In the genomic region with DNA sequence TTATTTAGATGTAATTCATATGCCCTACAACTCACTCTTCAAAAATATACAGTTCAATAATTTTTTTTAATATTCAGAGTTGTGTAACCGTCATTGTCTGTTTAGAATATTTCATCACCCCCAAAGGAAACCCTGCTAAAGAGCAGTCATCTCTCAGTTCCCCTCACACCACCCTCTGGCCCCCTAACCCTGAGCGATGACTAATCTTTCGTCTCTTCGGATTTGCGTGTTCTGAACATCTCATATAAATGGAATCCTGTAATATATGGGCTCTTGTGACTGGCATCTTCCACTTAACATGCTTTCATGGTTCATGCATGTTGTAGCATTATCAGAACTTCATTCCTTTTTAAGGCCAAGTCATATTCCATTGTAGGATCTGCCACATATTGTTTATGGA, we compare ENCODE assay signal across 20 cellular contexts.
DNase-seq lines count a peak whose midpoint lies in the region; TF ChIP-seq lines count a peak whose summit lies in the region.
"Had no signal": no experiment of that assay in that cellular context is flagged by ENCODE, and none has a peak within 500 bp of the region (broad histone marks: within the 10 kb centered on the region; RNA-seq: fewer than 3 reads in every experiment).

No MANE protein-coding gene starts in this region.

- H3K27ac ChIP-seq in mammary epithelial cell (ENCODE audit: insufficient read depth, low read depth, low read length): no peak overlapping the region
- H3K27ac ChIP-seq: ascending aorta, RWPE1 had no signal

- no peaks in the 10 kb centered on the region for H3K9me3 ChIP-seq in mammary epithelial cell (replicated peaks; ENCODE audit: insufficient read depth, low read length)
- H3K9me3 ChIP-seq: ascending aorta had no signal

- H3K9ac ChIP-seq in mammary epithelial cell (ENCODE audit: insufficient read depth, low read length): no peak overlapping the region

- no peaks in the 10 kb centered on the region for H3K79me2 ChIP-seq in mammary epithelial cell (ENCODE audit: insufficient read depth, low read length)

- H3K27me3 Mint-ChIP-seq in MCF 10A (ENCODE audit: insufficient read depth, unreplicated experiment) (no peaks in the 10 kb centered on the region), progenitor cell of endocrine pancreas (no peaks in the 10 kb centered on the region)
- H3K27me3 Mint-ChIP-seq: CD4-positive, alpha-beta T cell; naive B cell had no signal

- H3K36me3 Mint-ChIP-seq in MCF 10A (ENCODE audit: insufficient read depth, unreplicated experiment): no peaks in the 10 kb centered on the region
- no peaks in the 10 kb centered on the region for H3K36me3 Mint-ChIP-seq in progenitor cell of endocrine pancreas (ENCODE audit: insufficient read depth)

- intact Hi-C loops in MCF 10A (cut with micrococcal nuclease) (no loop called here), mammary epithelial cell (cut with micrococcal nuclease) (no loop called here)

- CTCF ChIA-PET in MCF 10A (lab: Yijun Ruan, JAX): no interaction called here
- CTCF ChIA-PET in mammary epithelial cell (lab: Charles Lee; ENCODE audit: low non-redundant PET): no interaction called here

- no peak overlapping the region for H3K4me2 ChIP-seq in mammary epithelial cell (ENCODE audit: insufficient read depth, low read depth, low read length)

- H3K27me3 ChIP-seq in mammary epithelial cell (ENCODE audit: insufficient read depth, low read length): no peaks in the 10 kb centered on the region
- H3K27me3 ChIP-seq: ascending aorta had no signal

- no peaks in the 10 kb centered on the region for H4K20me1 ChIP-seq in mammary epithelial cell (ENCODE audit: insufficient read depth, low read length)

- no peaks in the 10 kb centered on the region for H3K4me1 ChIP-seq in mammary epithelial cell (ENCODE audit: insufficient read depth, low read length)

- dilution Hi-C loops in mammary epithelial cell (cut with HindIII; ENCODE audit: low sequenced_read_pairs): no loop called here

- no peak overlapping the region for H3K27ac Mint-ChIP-seq in MCF 10A (ENCODE audit: low read depth, unreplicated experiment)
- no peak overlapping the region for H3K27ac Mint-ChIP-seq in progenitor cell of endocrine pancreas
- H3K27ac Mint-ChIP-seq: CD4-positive, alpha-beta T cell had no signal

- TF ChIP-seq CTCF in MCF 10A (IDR thresholded peaks at IDR 0.05; ENCODE audit: unreplicated experiment) (no peak), mammary epithelial cell (conservative IDR thresholded peaks at IDR 0.05 in 1 of 2, IDR thresholded peaks at IDR 0.05 in 1 of 2; ENCODE audit: extremely low read depth in 1 of 2, insufficient read depth in 1 of 2, low read depth in 1 of 2, low read length in 2 of 2) (no peak), foreskin fibroblast (IDR thresholded peaks at IDR 0.05; ENCODE audit: low read depth, low read length) (no peak), progenitor cell of endocrine pancreas (IDR thresholded peaks at IDR 0.05; ENCODE audit: unreplicated experiment) (no peak)

- BruUV-seq in MCF 10A (replicated peaks; lab: Mats Ljungman, UMichigan) (no TSS peak), mammary epithelial cell (replicated peaks; lab: Mats Ljungman, UMichigan) (no TSS peak)

- no peak overlapping the region for H3K4me3 Mint-ChIP-seq in MCF 10A (ENCODE audit: unreplicated experiment)
- no peak overlapping the region for H3K4me3 Mint-ChIP-seq in progenitor cell of endocrine pancreas (ENCODE audit: low read depth)
- H3K4me3 Mint-ChIP-seq: activated T-cell treated with anti-CD3 and anti-CD28 coated beads, Interleukin-2, amount 50 U/mL, for 4 hours; CD4-positive, alpha-beta T cell; naive B cell had no signal

- WGBS in mammary epithelial cell (ENCODE audit: low coverage, missing lambda C conversion rate): 89% methylated on average over 5 of the region's 5 CpGs

- no peaks in the 10 kb centered on the region for H3K9me3 Mint-ChIP-seq in MCF 10A (ENCODE audit: unreplicated experiment)
- no peaks in the 10 kb centered on the region for H3K9me3 Mint-ChIP-seq in progenitor cell of endocrine pancreas (ENCODE audit: low read depth)
- H3K9me3 Mint-ChIP-seq: activated T-cell treated with anti-CD3 and anti-CD28 coated beads, Interleukin-2, amount 50 U/mL, for 4 hours; CD4-positive, alpha-beta T cell; naive B cell had no signal

- H3K4me3 ChIP-seq in mammary epithelial cell (replicated peaks in 1 of 3; ENCODE audit: insufficient read depth in 1 of 3, low read depth in 2 of 3, low read length in 3 of 3) (no peak overlapping the region), foreskin fibroblast (ENCODE audit: low read depth in 1 of 2, low read length in 2 of 2) (no peak overlapping the region)
- H3K4me3 ChIP-seq: ascending aorta had no signal

- in situ Hi-C loops in mammary epithelial cell (cut with MboI; ENCODE audit: low sequenced_read_pairs in 2 of 2): no loop called here

- peak; percentile 59 for DNase-seq in MCF 10A (ENCODE audit: unreplicated experiment)
- DNase-seq in mammary epithelial cell: no peak
- DNase-seq in amniotic stem cell (lab: John Stamatoyannopoulos, UW): peak; percentile 63
- DNase-seq in foreskin fibroblast: peak; percentile 72 to 87
- DNase-seq in progenitor cell of endocrine pancreas (ENCODE audit: low spot score, unreplicated experiment): no peak
- DNase-seq in DMS79 (lab: John Stamatoyannopoulos, UW): no peak
- no peak for DNase-seq in stimulated activated CD4-positive, alpha-beta T cell treated with anti-CD3 and anti-CD28 coated beads, Interleukin-4, amount 100 ng/mL, for 1 hour
- no peak for DNase-seq in activated effector memory CD4-positive, alpha-beta T cell treated with anti-CD3 and anti-CD28 coated beads, Interleukin-2, amount 50 U/mL, for 16 hours
- DNase-seq: 8988T; activated CD4-positive, alpha-beta T cell treated with anti-CD3 and anti-CD28 coated beads for 4 hours; activated T-cell treated with anti-CD3 and anti-CD28 coated beads, Interleukin-2, amount 50 U/mL, for 4 hours; CD4-positive, alpha-beta T cell; effector memory CD4-positive, alpha-beta T cell; naive B cell; NCI-H146; NCI-H526; right cardiac atrium; stimulated activated naive CD4-positive, alpha-beta T cell had no signal

- H3K4me1 Mint-ChIP-seq in MCF 10A (ENCODE audit: insufficient read depth, unreplicated experiment) (peaks cover 18% of the 10 kb centered on the region), progenitor cell of endocrine pancreas (ENCODE audit: low read depth) (no peaks in the 10 kb centered on the region)

- H3K36me3 ChIP-seq in mammary epithelial cell (ENCODE audit: insufficient read depth, low read length): no peaks in the 10 kb centered on the region
- H3K36me3 ChIP-seq: ascending aorta had no signal

- POLR2A ChIA-PET in MCF 10A (lab: Yijun Ruan, JAX): no interaction called here

- H2AFZ ChIP-seq in mammary epithelial cell (ENCODE audit: low read depth, low read length): no peak overlapping the region

Comparison
In these comparisons a context has a peak if more than half of its experiments do, and no peak if none do; other contexts are left out.
1. DNase-seq: peak in MCF 10A (single experiment), amniotic stem cell (single experiment) and foreskin fibroblast (2 of 2); none in mammary epithelial cell (single experiment), progenitor cell of endocrine pancreas (single experiment), DMS79 (single experiment), stimulated activated CD4-positive, alpha-beta T cell treated with anti-CD3 and anti-CD28 coated beads, Interleukin-4, amount 100 ng/mL, for 1 hour (single experiment) and activated effector memory CD4-positive, alpha-beta T cell treated with anti-CD3 and anti-CD28 coated beads, Interleukin-2, amount 50 U/mL, for 16 hours (single experiment).